In genomic region chr6:63634630-63635029, GRCh38 we compare ENCODE assay signal across 9 cellular contexts. TPM values are rescaled to one million over a fixed set of nuclear protein-coding genes. Genes with fewer than 3 reads are reported as not detected.
A peak's percentile ranks its signal among the peaks of the same experiment; 100 is the strongest.
DNase-seq lines count a peak whose midpoint lies in the region; ATAC-seq lines count a peak whose summit lies in the region.
"Had no signal": no experiment of that assay in that cellular context is flagged by ENCODE, and none has a peak within 500 bp of the region (broad histone marks: within the 10 kb centered on the region; RNA-seq: fewer than 3 reads in every experiment).

No MANE protein-coding gene starts in this region.

- no peak overlapping the region for H3K9ac ChIP-seq in HUES6 (ENCODE audit: low read length)
- H3K9ac ChIP-seq in mesendoderm (ENCODE audit: low read length), result no peak overlapping the region

- H3K79me2 ChIP-seq in mesendoderm (ENCODE audit: control insufficient read depth, insufficient read depth, low read length), result peaks cover 22% of the 10 kb centered on the region

- peak overlapping the region; percentile 20 for H3K4me3 ChIP-seq in CD8-positive, alpha-beta memory T cell (ENCODE audit: low read length)
- peak overlapping the region; percentile 96 for H3K4me3 ChIP-seq in HUES6 (ENCODE audit: low read depth, low read length)
- H3K4me3 ChIP-seq in mesendoderm (ENCODE audit: low read length), result no peak overlapping the region
- H3K4me3 ChIP-seq in aorta (ENCODE audit: low read length in 2 of 2), result no peak overlapping the region

- H3K4me2 ChIP-seq in mesendoderm (ENCODE audit: low read length), result no peak overlapping the region

- H2BK5ac ChIP-seq in mesendoderm (ENCODE audit: low read length), result no peak overlapping the region

- H3K36me3 Mint-ChIP-seq in CD8-positive, alpha-beta memory T cell, result peaks cover 0 to 8% (median 1%) of the 10 kb centered on the region in 3 donors
- no peaks in the 10 kb centered on the region for H3K36me3 Mint-ChIP-seq in activated naive CD8-positive, alpha-beta T cell treated with anti-CD3 and anti-CD28 coated beads, Interleukin-2, amount 10 ng/mL, durations not matched to agents 7 days and 5 days

- no peaks in the 10 kb centered on the region for H3K27me3 ChIP-seq in CD8-positive, alpha-beta memory T cell (ENCODE audit: insufficient read depth, low read length, poor library complexity, severe bottlenecking)
- H3K27me3 ChIP-seq in HUES6 (ENCODE audit: control insufficient read depth, insufficient read depth, low read length) (no peaks in the 10 kb centered on the region), mesendoderm (ENCODE audit: insufficient read depth, low read length, poor library complexity) (no peaks in the 10 kb centered on the region), aorta (ENCODE audit: control insufficient read depth in 1 of 2, insufficient read depth in 2 of 2, low read length in 1 of 2) (no peaks in the 10 kb centered on the region)

- peak overlapping the region; percentile 25 to 99 (median 96) for H3K27ac Mint-ChIP-seq in CD8-positive, alpha-beta memory T cell
- H3K27ac Mint-ChIP-seq in activated naive CD8-positive, alpha-beta T cell treated with anti-CD3 and anti-CD28 coated beads, Interleukin-2, amount 10 ng/mL, durations not matched to agents 7 days and 5 days, result no peak overlapping the region

- H3K79me1 ChIP-seq in mesendoderm (ENCODE audit: low read length), result no peaks in the 10 kb centered on the region

- no CpG with 5 or more reads among the region's 2 CpGs for WGBS in mesendoderm (ENCODE audit: extremely low coverage, insufficient coverage, low lambda C conversion rate)
- 37 to 38% methylated on average over 2 of the region's 2 CpGs for WGBS in aorta, 2 donors

- H3K4me3 Mint-ChIP-seq in CD8-positive, alpha-beta memory T cell, result peak overlapping the region; percentile 80 to 100 (median 91)
- H3K4me3 Mint-ChIP-seq in activated naive CD8-positive, alpha-beta T cell treated with anti-CD3 and anti-CD28 coated beads, Interleukin-2, amount 10 ng/mL, durations not matched to agents 7 days and 5 days, result peak overlapping the region; percentile 82

- H3K4me1 ChIP-seq in CD8-positive, alpha-beta memory T cell (ENCODE audit: insufficient read depth, low read length), result peaks cover 34% of the 10 kb centered on the region
- peaks cover 23% of the 10 kb centered on the region for H3K4me1 ChIP-seq in HUES6 (ENCODE audit: control insufficient read depth, insufficient read depth, low read length)
- H3K4me1 ChIP-seq in mesendoderm (ENCODE audit: control insufficient read depth, low read depth, low read length), result peaks cover 2% of the 10 kb centered on the region
- H3K4me1 ChIP-seq in aorta (ENCODE audit: control insufficient read depth in 1 of 2, insufficient read depth in 2 of 2, low read length in 2 of 2), result peaks cover 0 to 1% of the 10 kb centered on the region in 2 donors

- no peak for ATAC-seq in activated naive CD8-positive, alpha-beta T cell treated with anti-CD3 and anti-CD28 coated beads, Interleukin-2, amount 10 ng/mL, durations not matched to agents 7 days and 5 days (ENCODE audit: low read depth)
- ATAC-seq in aorta (ENCODE audit: low FRiP score), result no peak

- H3K9me3 Mint-ChIP-seq in CD8-positive, alpha-beta memory T cell, result no peaks in the 10 kb centered on the region
- no peaks in the 10 kb centered on the region for H3K9me3 Mint-ChIP-seq in activated naive CD8-positive, alpha-beta T cell treated with anti-CD3 and anti-CD28 coated beads, Interleukin-2, amount 10 ng/mL, durations not matched to agents 7 days and 5 days

- H2BK15ac ChIP-seq in mesendoderm (replicated peaks; ENCODE audit: low read depth), result no peak overlapping the region

- no peak overlapping the region for H3K4ac ChIP-seq in mesendoderm (ENCODE audit: low read depth, low read length)

- H2BK120ac ChIP-seq in mesendoderm (ENCODE audit: low read depth, low read length), result no peak overlapping the region

- DNase-seq in CD8-positive, alpha-beta memory T cell, result peak in 1 of 5 donors; percentile 13
- DNase-seq in activated naive CD8-positive, alpha-beta T cell treated with anti-CD3 and anti-CD28 coated beads, Interleukin-2, amount 10 ng/mL, durations not matched to agents 7 days and 5 days, result no peak
- DNase-seq in mesendoderm, result peak; percentile 75
- no peak for DNase-seq in NOMO-1 treated with DMSO at 0.1 percent for 48 hours (lab: John Stamatoyannopoulos, UW; ENCODE audit: unreplicated experiment)
- DNase-seq in kidney tubule cell (ENCODE audit: low spot score), result no peak
- no peak for DNase-seq in COLO829 (ENCODE audit: low spot score)
- no peak for DNase-seq in aorta
- DNase-seq: amniotic stem cell had no signal

- no peak overlapping the region for H4K5ac ChIP-seq in mesendoderm (ENCODE audit: low read length)

- H3K27ac ChIP-seq in CD8-positive, alpha-beta memory T cell (ENCODE audit: low read depth, low read length), result no peak overlapping the region
- no peak overlapping the region for H3K27ac ChIP-seq in HUES6 (ENCODE audit: low read depth, low read length)
- H3K27ac ChIP-seq in mesendoderm (ENCODE audit: low read depth, low read length), result no peak overlapping the region
- no peak overlapping the region for H3K27ac ChIP-seq in aorta (ENCODE audit: low read depth in 1 of 2, low read length in 2 of 2)

- H3K36me3 ChIP-seq in CD8-positive, alpha-beta memory T cell (ENCODE audit: insufficient read depth, low read length), result no peaks in the 10 kb centered on the region
- H3K36me3 ChIP-seq in HUES6 (ENCODE audit: control insufficient read depth, insufficient read depth, low read length) (no peaks in the 10 kb centered on the region), mesendoderm (ENCODE audit: control insufficient read depth, insufficient read depth, low read length) (no peaks in the 10 kb centered on the region), aorta (ENCODE audit: control insufficient read depth in 1 of 2, insufficient read depth in 2 of 2, low read length in 1 of 2) (no peaks in the 10 kb centered on the region)

- intact Hi-C loops in aorta (cut with DNase I), result loop anchor here (2.0 to 10.0 kb wide), 3 partner anchors 50 to 62 kb away; partner anchors contain the start of genes LOC128125822 (in 2 of the 2) and PTP4A1 (in 2 of the 2)

- H4K8ac ChIP-seq in mesendoderm (ENCODE audit: low read depth, low read length), result no peak overlapping the region

- CTCF ChIA-PET in CD8-positive, alpha-beta memory T cell (lab: Charles Lee), result interaction anchor here (1.2 to 3.4 kb wide), 7 partner anchors 16 to 64 kb away, joined by 3 to 22 read pairs (median 8); no protein-coding TSS in a partner anchor

- no peak overlapping the region for H3K18ac ChIP-seq in mesendoderm (ENCODE audit: low read length)

- H3K23ac ChIP-seq in mesendoderm (ENCODE audit: low read length), result no peak overlapping the region

- no peak overlapping the region for H3K56ac ChIP-seq in mesendoderm (ENCODE audit: low read length)

- H3K9me3 ChIP-seq in CD8-positive, alpha-beta memory T cell (ENCODE audit: low read length), result no peaks in the 10 kb centered on the region
- no peaks in the 10 kb centered on the region for H3K9me3 ChIP-seq in HUES6 (ENCODE audit: control insufficient read depth, insufficient read depth, low read depth, low read length)
- H3K9me3 ChIP-seq in aorta (ENCODE audit: control insufficient read depth, low read length), result no peaks in the 10 kb centered on the region

- no peak overlapping the region for H2AK5ac ChIP-seq in mesendoderm (ENCODE audit: low read length)

- peaks cover 37 to 42% (median 42%) of the 10 kb centered on the region in 3 donors for H3K4me1 Mint-ChIP-seq in CD8-positive, alpha-beta memory T cell
- H3K4me1 Mint-ChIP-seq in activated naive CD8-positive, alpha-beta T cell treated with anti-CD3 and anti-CD28 coated beads, Interleukin-2, amount 10 ng/mL, durations not matched to agents 7 days and 5 days, result peaks cover 28% of the 10 kb centered on the region

- H3K27me3 Mint-ChIP-seq in CD8-positive, alpha-beta memory T cell, result peaks cover 0 to 4% of the 10 kb centered on the region in 2 donors
- no peaks in the 10 kb centered on the region for H3K27me3 Mint-ChIP-seq in activated naive CD8-positive, alpha-beta T cell treated with anti-CD3 and anti-CD28 coated beads, Interleukin-2, amount 10 ng/mL, durations not matched to agents 7 days and 5 days

- POLR2A ChIA-PET in CD8-positive, alpha-beta memory T cell (lab: Charles Lee), result interaction anchor here (1.0 to 1.3 kb wide), 2 partner anchors 29 to 51 kb away, joined by 3 to 6 read pairs; no protein-coding TSS in a partner anchor
- POLR2A ChIA-PET in activated naive CD8-positive, alpha-beta T cell treated with anti-CD3 and anti-CD28 coated beads, Interleukin-2, amount 10 ng/mL, durations not matched to agents 7 days and 5 days (lab: Charles Lee), result interaction anchor here (1.0 to 1.7 kb wide), 5 partner anchors 9 to 282 kb away, joined by 3 to 5 read pairs (median 4); no protein-coding TSS in a partner anchor

RNA-seq across cellular contexts. Expression of gene PHF3, which starts 1.0 kb away (rescaled TPM):
- total RNA-seq in CD8-positive, alpha-beta memory T cell, result 10 to 100 TPM; 44.1 to 44.3 TPM
- 40.9 TPM for polyA plus RNA-seq in CD8-positive, alpha-beta memory T cell
- total RNA-seq in activated naive CD8-positive, alpha-beta T cell treated with anti-CD3 and anti-CD28 coated beads, Interleukin-2, amount 10 ng/mL, durations not matched to agents 7 days and 5 days, result 10 to 100 TPM; 66.2 to 69.5 TPM
- polyA plus RNA-seq in mesendoderm (2013, experiment 1 of 2), result 33.4 TPM
- polyA plus RNA-seq in mesendoderm (2013, experiment 2 of 2), result 34.1 TPM
- 10 to 100 TPM; 52.1 to 69.2 TPM for total RNA-seq in aorta
- 10 to 100 TPM in 1 of 2 donors, 1 to 10 TPM in 1; 6.9 to 12.9 TPM for polyA plus RNA-seq in aorta

Comparison
In these comparisons a context has a peak if more than half of its experiments do, and no peak if none do; other contexts are left out.
1. H3K4me3 ChIP-seq: peak in CD8-positive, alpha-beta memory T cell (single experiment) and HUES6 (single experiment); none in mesendoderm (single experiment) and aorta (0 of 2).